Comparison of ENCODE assay signal across 11 cellular contexts in the genomic region with DNA sequence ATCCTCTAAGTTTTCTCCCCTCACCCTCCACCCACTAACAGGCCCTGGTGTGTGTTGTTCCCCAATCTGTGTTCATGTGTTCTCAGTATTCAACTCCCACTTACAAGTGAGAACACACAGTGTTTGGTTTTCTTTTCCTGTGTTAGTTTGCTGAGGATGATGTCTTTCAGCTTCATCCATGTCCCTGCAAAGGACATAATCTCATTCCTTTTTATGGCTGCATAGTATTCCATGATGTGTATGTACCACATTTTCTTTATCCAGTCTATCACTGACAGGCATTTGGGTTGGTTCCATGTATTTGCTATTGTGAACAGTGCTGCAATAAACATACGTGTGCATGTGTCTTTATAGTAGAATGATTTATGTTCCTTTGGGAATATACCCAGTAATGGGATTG. TPM values are rescaled to one million over a fixed set of nuclear protein-coding genes. Genes with fewer than 3 reads are reported as not detected.
"Had no signal": no experiment of that assay in that cellular context is flagged by ENCODE, and none has a peak within 500 bp of the region (broad histone marks: within the 10 kb centered on the region; RNA-seq: fewer than 3 reads in every experiment).

No MANE protein-coding gene starts in this region.

RNA-seq across cellular contexts. Expression of gene LRRC63, which starts 3.0 kb away (rescaled TPM):
- total RNA-seq: colonic mucosa, dermis blood vessel endothelial cell, endodermal cell, endothelial cell of umbilical vein, epithelial cell of proximal tubule, esophagus mucosa, esophagus squamous epithelium, fibroblast of villous mesenchyme, foreskin keratinocyte, gastrocnemius medialis, gastroesophageal sphincter had no signal

RNA-seq across cellular contexts. Expression of gene LCP1, which starts 32.8 kb away (rescaled TPM):
- total RNA-seq: dermis blood vessel endothelial cell had no signal
